ENCODE assay signal across 1 cellular context in genomic region chr3:29291262-29291981, GRCh38.
A peak's percentile ranks its signal among the peaks of the same experiment; 100 is the strongest.
TF ChIP-seq lines count a peak whose summit lies in the region.

No MANE protein-coding gene starts in this region.

TF ChIP-seq in Ishikawa, 13 proteins besides CTCF, POLR2A, EP300 and RAD21 (continued from another document):
- no peak for TF ChIP-seq REST (IDR thresholded peaks at IDR 0.05; ENCODE audit: low read depth)
- no peak for TF ChIP-seq ZBTB7A (IDR thresholded peaks at IDR 0.05; ENCODE audit: low read depth)
- no peak; the same call in 1 of the 2 replicates for TF ChIP-seq USF1 (IDR thresholded peaks at IDR 0.05)
- no peak; the same call in 1 of the 2 replicates for TF ChIP-seq CREB1 (IDR thresholded peaks at IDR 0.05; ENCODE audit: low read depth)
- TF ChIP-seq MAX (IDR thresholded peaks at IDR 0.05): peak; percentile 63
- peak; percentile 99 for TF ChIP-seq CEBPB (IDR thresholded peaks at IDR 0.05)
- no peak for TF ChIP-seq TAF1 (IDR thresholded peaks at IDR 0.05; ENCODE audit: low read depth)
